In genomic region chr7:129453510-129454248, GRCh38 we compare ENCODE assay signal across 1 cellular context.
TF ChIP-seq lines count a peak whose summit lies in the region.

No MANE protein-coding gene starts in this region.

TF ChIP-seq in HCT116, 20 proteins besides CTCF, POLR2A, EP300 and RAD21 (continued from another document):
- TF ChIP-seq REST (IDR thresholded peaks at IDR 0.05; ENCODE audit: low read depth) (no peak), EGR1 (IDR thresholded peaks at IDR 0.05; ENCODE audit: low read depth) (no peak), SIN3A (IDR thresholded peaks at IDR 0.05; ENCODE audit: low read depth) (no peak)
